Comparison of ENCODE assay signal across 8 cellular contexts in the genomic region with DNA sequence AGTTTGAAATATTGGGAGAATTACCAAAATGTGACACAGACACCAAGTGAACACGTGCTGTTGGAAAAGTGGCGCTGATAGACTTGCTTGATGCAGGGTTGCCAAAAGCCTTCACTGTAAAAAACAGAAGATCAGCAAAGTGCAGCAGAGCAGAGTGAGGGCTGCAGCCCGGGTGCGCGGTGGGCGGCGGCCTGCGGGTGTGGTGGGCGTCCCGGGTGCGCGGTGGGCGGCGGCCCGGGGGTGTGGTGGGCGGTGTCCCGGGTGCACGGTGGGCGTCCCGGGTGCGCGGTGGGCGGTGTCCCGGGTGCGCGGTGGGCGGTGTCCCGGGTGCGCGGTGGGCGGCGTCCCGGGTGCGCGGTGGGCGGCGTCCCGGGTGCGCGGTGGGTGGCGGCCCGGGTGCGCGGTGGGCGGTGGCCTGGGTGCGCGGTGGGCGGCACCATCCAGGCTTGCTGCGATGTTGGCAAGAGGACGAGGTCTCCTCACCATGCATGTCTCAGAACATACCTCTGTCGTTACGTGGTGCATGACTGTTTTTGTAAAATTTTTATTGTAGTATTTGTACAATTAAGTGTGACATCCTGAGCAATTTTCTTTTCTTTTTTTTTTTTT. TPM values are rescaled to one million over a fixed set of nuclear protein-coding genes. Genes with fewer than 3 reads are reported as not detected.
DNase-seq lines count a peak whose midpoint lies in the region; ATAC-seq and TF ChIP-seq lines count a peak whose summit lies in the region.

No MANE protein-coding gene starts in this region.

- H3K4me3 ChIP-seq in right cardiac atrium (ENCODE audit: low read length) (no peak overlapping the region), tibial artery (peak overlapping the region; percentile 11 to 31)

- H3K27me3 ChIP-seq in right cardiac atrium (ENCODE audit: control insufficient read depth, insufficient read depth) (no peaks in the 10 kb centered on the region), tibial artery (no peaks in the 10 kb centered on the region)

- H3K27ac ChIP-seq in right cardiac atrium (ENCODE audit: low read length) (no peak overlapping the region), tibial artery (no peak overlapping the region)

- no peaks in the 10 kb centered on the region for H3K4me1 ChIP-seq in right cardiac atrium (ENCODE audit: control insufficient read depth, insufficient read depth, low read length)
- H3K4me1 ChIP-seq in tibial artery = peaks cover 0 to 11% (median 3%) of the 10 kb centered on the region in 4 donors

- TF ChIP-seq CTCF in tibial artery (IDR thresholded peaks at IDR 0.05) = no peak

- 3% methylated on average over 52 of the region's 52 CpGs for WGBS in right cardiac atrium

- H3K9me3 ChIP-seq in right cardiac atrium (ENCODE audit: control insufficient read depth, low read length) (no peaks in the 10 kb centered on the region), tibial artery (no peaks in the 10 kb centered on the region)

- H3K36me3 ChIP-seq in tibial artery = peaks cover 16 to 37% (median 27%) of the 10 kb centered on the region in 3 donors

- ATAC-seq in Right ventricle myocardium superior (ENCODE audit: poor library complexity) (peak; percentile 41), right cardiac atrium (peak; percentile 45 to 58), GM18870 (IDR thresholded peaks at IDR 0.05; ENCODE audit: unreplicated experiment) (no peak), GM19467 (IDR thresholded peaks at IDR 0.05; ENCODE audit: unreplicated experiment) (no peak)

- intact Hi-C loops in Right ventricle myocardium superior (cut with DNase I) = no loop called here
- intact Hi-C loops in cardiac septum (cut with DNase I) = no loop called here
- intact Hi-C loops in right cardiac atrium (cut with DNase I) = no loop called here
- intact Hi-C loops in tibial artery (cut with DNase I; ENCODE audit: low total_unique reads) = no loop called here

- DNase-seq in Right ventricle myocardium superior (no peak), cardiac septum (ENCODE audit: low spot score) (no peak), activated T-cell treated with anti-CD3 and anti-CD28 coated beads for 4 hours (peak; percentile 20), right cardiac atrium (peak in 2 of 3 donors; percentile 51 to 83), tibial artery (no peak), NCI-H1694 (lab: John Stamatoyannopoulos, UW) (no peak)

RNA-seq across cellular contexts. Expression of a gene that starts 34.1 kb away (rescaled TPM):
- total RNA-seq in Right ventricle myocardium superior (1.9 TPM), cardiac septum (0.46 TPM), right cardiac atrium (1 to 10 TPM in 2 of 4 donors, under 1 TPM in 2; 0.46 to 1.9 (median 1.00) TPM)
- 0.05 TPM for polyA plus RNA-seq in right cardiac atrium

RNA-seq across cellular contexts. Expression of a gene that starts 49.7 kb away (rescaled TPM):
- total RNA-seq in Right ventricle myocardium superior (66.8 TPM), cardiac septum (55.1 TPM), right cardiac atrium (10 to 100 TPM; 50.6 to 67.0 (median 64.4) TPM)
- 63.0 TPM for polyA plus RNA-seq in right cardiac atrium

RNA-seq across cellular contexts. Expression of a gene that starts 55.4 kb away (rescaled TPM):
- total RNA-seq in Right ventricle myocardium superior = 191 TPM
- total RNA-seq in cardiac septum = 140 TPM
- 100 to 1,000 TPM; 121 to 179 (median 157) TPM for total RNA-seq in right cardiac atrium
- 131 TPM for polyA plus RNA-seq in right cardiac atrium

Comparison
In these comparisons a context has a peak if more than half of its experiments do, and no peak if none do; other contexts are left out.
1. DNase-seq: peak in activated T-cell treated with anti-CD3 and anti-CD28 coated beads for 4 hours (single experiment) and right cardiac atrium (2 of 3); none in Right ventricle myocardium superior (single experiment), cardiac septum (single experiment), tibial artery (0 of 2) and NCI-H1694 (single experiment).
2. ATAC-seq: peak in Right ventricle myocardium superior (single experiment) and right cardiac atrium (2 of 2); none in GM18870 (single experiment) and GM19467 (single experiment).